ENCODE assay signal across 18 cellular contexts in the genomic region with DNA sequence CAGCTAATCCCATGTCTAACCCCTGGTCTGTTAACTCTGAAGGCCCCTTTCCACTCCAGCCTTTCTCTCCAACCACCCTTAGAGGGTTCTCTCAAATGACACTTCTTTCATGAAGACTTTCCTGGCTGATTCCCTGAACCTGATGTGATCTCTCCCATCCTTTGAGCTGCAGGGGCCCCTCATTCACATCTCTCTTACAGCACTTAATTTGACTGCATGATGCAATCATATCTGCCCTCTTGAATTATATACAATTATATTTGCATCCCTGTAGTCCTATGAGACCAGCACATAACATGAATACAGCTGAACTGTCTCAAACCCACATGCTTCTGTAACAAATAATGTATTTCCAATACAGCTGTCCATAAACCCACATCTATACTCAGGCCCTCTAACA. TPM values are rescaled to one million over a fixed set of nuclear protein-coding genes. Genes with fewer than 3 reads are reported as not detected.
DNase-seq lines count a peak whose midpoint lies in the region; ATAC-seq, FAIRE-seq and TF ChIP-seq lines count a peak whose summit lies in the region.
"Had no signal": no experiment of that assay in that cellular context is flagged by ENCODE, and none has a peak within 500 bp of the region (broad histone marks: within the 10 kb centered on the region; RNA-seq: fewer than 3 reads in every experiment).

No MANE protein-coding gene starts in this region.

- BruUV-seq in GM12878 (replicated peaks; lab: Mats Ljungman, UMichigan) = no TSS peak

- TF ChIP-seq POLR2A in GM12878 (IDR thresholded peaks at IDR 0.05; ENCODE audit: low read depth, low read length) = no peak

- H3K4me1 Mint-ChIP-seq in GM23338 = peaks cover 32% of the 10 kb centered on the region
- peaks cover 37 to 53% of the 10 kb centered on the region in 2 donors for H3K4me1 Mint-ChIP-seq in natural killer cell treated with Interleukin-12 subunit alpha and Interleukin-12 subunit beta and Interleukin-15 and Interleukin-18, amount 100 ng/mL, for 72 hours (ENCODE audit: low read depth in 2 of 2)

- H3F3A ChIP-seq in GM23338 (replicated peaks; ENCODE audit: low read depth) = no peaks in the 10 kb centered on the region

- no peaks in the 10 kb centered on the region for H3K9me3 Mint-ChIP-seq in GM23338
- H3K9me3 Mint-ChIP-seq in natural killer cell treated with Interleukin-12 subunit alpha and Interleukin-12 subunit beta and Interleukin-15 and Interleukin-18, amount 100 ng/mL, for 72 hours = no peaks in the 10 kb centered on the region
- H3K9me3 Mint-ChIP-seq: activated T-helper 2 cell treated with anti-CD3 and anti-CD28 coated beads, Interferon-gamma antibody, Interleukin-2, Interleukin-4, amounts not matched to agents 10 μg/mL and 5 μg/mL and 100 μg/mL, durations not matched to agents 14 hours and 24 hours and 36 hours had no signal

- H3K27ac Mint-ChIP-seq in GM23338 = peak overlapping the region; percentile 64
- peak overlapping the region; percentile 5 to 64 for H3K27ac Mint-ChIP-seq in natural killer cell treated with Interleukin-12 subunit alpha and Interleukin-12 subunit beta and Interleukin-15 and Interleukin-18, amount 100 ng/mL, for 72 hours
- H3K27ac Mint-ChIP-seq: activated T-helper 2 cell treated with anti-CD3 and anti-CD28 coated beads, Interferon-gamma antibody, Interleukin-2, Interleukin-4, amounts not matched to agents 10 μg/mL and 5 μg/mL and 100 μg/mL, durations not matched to agents 14 hours and 24 hours and 36 hours had no signal

- in situ Hi-C loops in GM12878 (cut with MboI) = no loop called here

- H3K9me2 ChIP-seq in GM23338 (ENCODE audit: insufficient read depth) = no peaks in the 10 kb centered on the region

- CTCF ChIA-PET in GM12878 (lab: Yijun Ruan, JAX) = interaction anchor here (1.3 to 1.5 kb wide), 2 partner anchors 11 to 12 kb away, joined by 3 read pairs; no protein-coding TSS in a partner anchor

- intact Hi-C loops in GM12878 (cut with micrococcal nuclease; ENCODE audit: unreplicated experiment) = no loop called here

- POLR2A ChIA-PET in GM12878 (lab: Charles Lee) = interaction anchor here (0.7 kb wide), 1 partner anchor 10 kb away, joined by 3 read pairs; no protein-coding TSS in a partner anchor

- H3K9me3 ChIP-seq in GM12878 (replicated peaks; ENCODE audit: control insufficient read depth, insufficient read depth, low read length) = no peaks in the 10 kb centered on the region; the same call in 2 of the 3 replicates
- H3K9me3 ChIP-seq: pancreas, suprapubic skin had no signal

- RAD21 ChIA-PET in GM12878 (lab: Charles Lee; ENCODE audit: unreplicated experiment) = interaction anchor here (0.7 to 2.3 kb wide), 6 partner anchors 9 to 165 kb away, joined by 3 to 8 read pairs (median 3); a partner anchor contains a TSS

- TF ChIP-seq CTCF in GM23338 (conservative IDR thresholded peaks at IDR 0.05; ENCODE audit: low read depth in 2 of 2) (no peak), GM12878 (IDR thresholded peaks at IDR 0.05 in 2 of 3, conservative IDR thresholded peaks at IDR 0.05 in 1 of 3; ENCODE audit: control insufficient read depth in 2 of 3, extremely low read depth in 1 of 3, insufficient read depth in 1 of 3, low read depth in 3 of 3, low read length in 3 of 3) (no peak)

- no peak overlapping the region for H3K9ac ChIP-seq in GM12878 (ENCODE audit: control insufficient read depth, insufficient read depth, low read length)

- DNase-seq in GM23338 (ENCODE audit: low spot score) = no peak
- peak; percentile 82 to 85 for DNase-seq in NCI-H526 (lab: John Stamatoyannopoulos, UW)
- no peak for DNase-seq in GM12878 (ENCODE audit: low read depth, low spot score)
- DNase-seq in natural killer cell treated with Interleukin-12 subunit alpha and Interleukin-12 subunit beta and Interleukin-15 and Interleukin-18, amount 100 ng/mL, for 72 hours (ENCODE audit: low spot score) = no peak
- DNase-seq in GDM1 (lab: John Stamatoyannopoulos, UW) = no peak
- DNase-seq in inferior parietal cortex (ENCODE audit: extremely low spot score) = no peak
- DNase-seq: AML-193, amygdala, left cardiac atrium, NCI-H1930, NCI-H748 treated with DMSO at 0.1 percent for 48 hours, pancreas, T-helper 1 cell, WERI-Rb-1 had no signal

- TF ChIP-seq RAD21 in GM12878 (IDR thresholded peaks at IDR 0.05; ENCODE audit: insufficient read depth, low read depth, low read length) = no peak

- H3K4me3 Mint-ChIP-seq in GM23338 = no peak overlapping the region
- H3K4me3 Mint-ChIP-seq in natural killer cell treated with Interleukin-12 subunit alpha and Interleukin-12 subunit beta and Interleukin-15 and Interleukin-18, amount 100 ng/mL, for 72 hours = no peak overlapping the region

- no peak for FAIRE-seq in GM12878 (lab: Jason Lieb, UNC)
- FAIRE-seq: pancreas, RCC 7860 had no signal

- H3K79me2 ChIP-seq in GM23338 (replicated peaks; ENCODE audit: insufficient read depth) (peaks cover 100% of the 10 kb centered on the region), GM12878 (ENCODE audit: control insufficient read depth, insufficient read depth, low read length) (peaks cover 83% of the 10 kb centered on the region)

- ATAC-seq in GM23338 (no peak; the same call in 2 of the 3 replicates), GM12878 (peak; percentile 13), GM18909 (IDR thresholded peaks at IDR 0.05; ENCODE audit: poor library complexity, unreplicated experiment) (no peak)
- ATAC-seq in natural killer cell treated with Interleukin-12 subunit alpha and Interleukin-12 subunit beta and Interleukin-15 and Interleukin-18, amount 100 ng/mL, for 72 hours = no peak
- ATAC-seq: left cardiac atrium, pancreas had no signal

- H3K4me2 ChIP-seq in GM23338 = no peak overlapping the region
- no peak overlapping the region for H3K4me2 ChIP-seq in GM12878 (ENCODE audit: control insufficient read depth, insufficient read depth)

- H2AFZ ChIP-seq in GM23338 (no peak overlapping the region), GM12878 (ENCODE audit: control insufficient read depth, low read depth, low read length) (no peak overlapping the region)

- SMC1A ChIA-PET in GM12878 (lab: Charles Lee; ENCODE audit: uncharacterized antibody, unreplicated experiment) = interaction anchor here (0.8 to 3.2 kb wide), 9 partner anchors 9 to 283 kb away, joined by 3 to 9 read pairs (median 5); no protein-coding TSS in a partner anchor

- H3K36me3 ChIP-seq in GM23338 (ENCODE audit: insufficient read depth) = no peaks in the 10 kb centered on the region
- peaks cover 0 to 2% of the 10 kb centered on the region in 2 experiments; a peak in 2 of 4 replicates for H3K36me3 ChIP-seq in GM12878 (ENCODE audit: control insufficient read depth in 2 of 2, insufficient read depth in 2 of 2, low read length in 1 of 2)
- H3K36me3 ChIP-seq: pancreas, suprapubic skin had no signal

- peaks cover 33% of the 10 kb centered on the region for H4K20me1 ChIP-seq in GM23338 (replicated peaks; ENCODE audit: insufficient read depth)
- no peaks in the 10 kb centered on the region for H4K20me1 ChIP-seq in GM12878 (ENCODE audit: control insufficient read depth, insufficient read depth)

- no peak for TF ChIP-seq EP300 in GM12878 (IDR thresholded peaks at IDR 0.05; ENCODE audit: borderline replicate concordance in 1 of 2, control insufficient read depth in 1 of 2, low read depth in 2 of 2, low read length in 2 of 2)

- H3K36me3 Mint-ChIP-seq in GM23338 (ENCODE audit: low read depth) = no peaks in the 10 kb centered on the region
- no peaks in the 10 kb centered on the region for H3K36me3 Mint-ChIP-seq in natural killer cell treated with Interleukin-12 subunit alpha and Interleukin-12 subunit beta and Interleukin-15 and Interleukin-18, amount 100 ng/mL, for 72 hours

- H3K27ac ChIP-seq in GM23338 (ENCODE audit: low read depth) (no peak overlapping the region), GM12878 (ENCODE audit: control insufficient read depth, insufficient read depth) (no peak overlapping the region)
- H3K27ac ChIP-seq: pancreas, suprapubic skin, WERI-Rb-1 had no signal

- H3K27me3 ChIP-seq in GM23338 (ENCODE audit: insufficient read depth) (no peaks in the 10 kb centered on the region), GM12878 (replicated peaks in 1 of 2; ENCODE audit: control insufficient read depth in 2 of 2, insufficient read depth in 2 of 2, low read length in 1 of 2) (no peaks in the 10 kb centered on the region)
- H3K27me3 ChIP-seq: pancreas, suprapubic skin had no signal

- H3K4me1 ChIP-seq in GM23338 (ENCODE audit: insufficient read depth) = peaks cover 22% of the 10 kb centered on the region
- peaks cover 7% of the 10 kb centered on the region; the same call in 1 of the 2 replicates for H3K4me1 ChIP-seq in GM12878 (ENCODE audit: control insufficient read depth, insufficient read depth, low read length)

- H3K4me3 ChIP-seq in GM23338 (no peak overlapping the region), GM12878 (no peak overlapping the region)
- H3K4me3 ChIP-seq: pancreas, suprapubic skin had no signal

- peaks cover 4% of the 10 kb centered on the region for H3K27me3 Mint-ChIP-seq in GM23338 (ENCODE audit: insufficient read depth, low read depth, poor library complexity)
- no peaks in the 10 kb centered on the region for H3K27me3 Mint-ChIP-seq in natural killer cell treated with Interleukin-12 subunit alpha and Interleukin-12 subunit beta and Interleukin-15 and Interleukin-18, amount 100 ng/mL, for 72 hours

TF ChIP-seq in GM23338, 12 proteins besides CTCF, POLR2A, EP300 and RAD21 (continues in another document):
- TF ChIP-seq STAT1 (IDR thresholded peaks at IDR 0.05; ENCODE audit: unreplicated experiment) = no peak

TF ChIP-seq in GM12878, 131 proteins besides CTCF, POLR2A, EP300 and RAD21 (continues in another document):
- no peak for TF ChIP-seq SIX5 (IDR thresholded peaks at IDR 0.05; ENCODE audit: low read depth, low read length, severe bottlenecking)

RNA-seq across cellular contexts. Expression of a gene that starts 56.4 kb away (rescaled TPM):
- 45.5 and 52.2 TPM in 2 replicates for total RNA-seq in GM23338 (2014; rRNA removed; shearing (Covaris generic))
- 37.8 and 40.9 TPM in 2 replicates for polyA plus RNA-seq in GM23338 (2016; fragmentation: Nextera tagmentation; extraction: Ambion mirVana)
- 48.3 and 49.2 TPM in 2 replicates for total RNA-seq in GM12878 (2013; cell fraction: nucleolus; rRNA removed)
- total RNA-seq in GM12878 (2014; rRNA removed) = 11.4 and 13.4 TPM in 2 replicates
- total RNA-seq in GM12878 (2014; rRNA removed; fragmentation: Illumina TruSeq; extraction: Trizol) = 25.5 and 26.4 TPM in 2 replicates
- total RNA-seq in GM12878 (2021) = 51.3 and 56.2 TPM in 2 replicates
- polyA plus RNA-seq in GM12878 (2011; ENCODE audit: low read depth) = 8.1 TPM
- 19.0 and 32.9 TPM in 2 replicates for polyA plus RNA-seq in GM12878 (2011; rRNA removed)
- 6.2 and 8.1 TPM in 2 replicates for polyA plus RNA-seq in GM12878 (2011; cell fraction: cytosol; rRNA removed)
- polyA plus RNA-seq in GM12878 (2011; cell fraction: nucleus; rRNA removed) = 8.8 and 10.2 TPM in 2 replicates
- polyA plus RNA-seq in GM12878 (2012) = 15.6 and 21.9 TPM in 2 replicates
- polyA plus RNA-seq in GM12878 (2014; fragmentation: Illumina TruSeq; extraction: Trizol) = 29.4 and 39.7 TPM in 2 replicates
- polyA plus RNA-seq in GM12878 (2014; fragmentation: Nextera tagmentation; extraction: Ambion mirVana) = 10 to 100 TPM; 13.1 to 13.3 TPM
- 11.7 and 12.7 TPM in 2 replicates for polyA plus RNA-seq in GM12878 (2014; rRNA removed)
- polyA plus RNA-seq in GM12878 (2016; fragmentation: Nextera tagmentation; extraction: Ambion mirVana) = 10 to 100 TPM; 43.3 TPM
- polyA minus RNA-seq in GM12878 (2011; rRNA and poly(A)+ RNA removed) = 21.2 and 29.3 TPM in 2 replicates
- polyA minus RNA-seq in GM12878 (2011; cell fraction: cytosol; rRNA and poly(A)+ RNA removed) = 18.0 and 20.7 TPM in 2 replicates
- 13.1 and 27.4 TPM in 2 replicates for polyA minus RNA-seq in GM12878 (2011; cell fraction: nucleus; rRNA and poly(A)+ RNA removed)
- 10 to 100 TPM; 52.4 to 56.4 TPM for total RNA-seq in natural killer cell treated with Interleukin-12 subunit alpha and Interleukin-12 subunit beta and Interleukin-15 and Interleukin-18, amount 100 ng/mL, for 72 hours

Comparison
In these comparisons a context has a peak if more than half of its experiments do, and no peak if none do; other contexts are left out.
1. DNase-seq: peak in NCI-H526 (2 of 2); none in GM23338 (single experiment), GM12878 (single experiment), natural killer cell treated with Interleukin-12 subunit alpha and Interleukin-12 subunit beta and Interleukin-15 and Interleukin-18, amount 100 ng/mL, for 72 hours (single experiment), GDM1 (single experiment) and inferior parietal cortex (single experiment).